Comparison of ENCODE assay signal across 15 cellular contexts in the genomic region with DNA sequence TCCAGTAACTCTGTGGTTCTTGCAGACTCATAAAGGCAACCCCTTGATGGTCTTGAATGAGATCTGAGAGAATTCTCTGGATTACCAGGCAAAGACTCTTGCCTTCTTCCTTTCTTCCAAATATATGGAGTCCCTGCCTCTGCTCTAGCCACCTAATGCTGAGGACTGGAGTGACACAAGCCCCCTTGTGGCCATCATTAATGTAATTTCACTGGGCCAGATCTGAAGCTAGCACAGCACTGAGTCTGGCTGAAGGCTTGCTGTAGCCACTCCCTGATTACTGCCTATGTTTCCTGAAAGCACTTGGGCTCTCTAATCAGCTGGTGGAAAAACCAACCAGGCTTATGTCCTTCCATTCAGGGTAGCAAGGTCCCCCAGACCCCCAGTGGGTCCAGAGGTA.
A peak's percentile ranks its signal among the peaks of the same experiment; 100 is the strongest.
DNase-seq lines count a peak whose midpoint lies in the region; ATAC-seq and TF ChIP-seq lines count a peak whose summit lies in the region.
"Had no signal": no experiment of that assay in that cellular context is flagged by ENCODE, and none has a peak within 500 bp of the region (broad histone marks: within the 10 kb centered on the region; RNA-seq: fewer than 3 reads in every experiment).

No MANE protein-coding gene starts in this region.

- H3K27me3 ChIP-seq in WERI-Rb-1 (ENCODE audit: insufficient read depth, low read depth, severe bottlenecking): no peaks in the 10 kb centered on the region
- H3K27me3 ChIP-seq in mesendoderm (ENCODE audit: insufficient read depth, low read length, poor library complexity): no peaks in the 10 kb centered on the region
- H3K27me3 ChIP-seq: dorsolateral prefrontal cortex, gastrocnemius medialis had no signal

- H2BK15ac ChIP-seq in mesendoderm (replicated peaks; ENCODE audit: low read depth): no peak overlapping the region

- H3K9ac ChIP-seq in mesendoderm (ENCODE audit: low read length): no peak overlapping the region

- no peak overlapping the region for H4K8ac ChIP-seq in mesendoderm (ENCODE audit: low read depth, low read length)

- H3K18ac ChIP-seq in mesendoderm (ENCODE audit: low read length): no peak overlapping the region

- H2BK5ac ChIP-seq in mesendoderm (ENCODE audit: low read length): no peak overlapping the region

- no peak overlapping the region for H4K5ac ChIP-seq in mesendoderm (ENCODE audit: low read length)

- peak; percentile 47 for ATAC-seq in GM19397 (IDR thresholded peaks at IDR 0.05; ENCODE audit: unreplicated experiment)
- ATAC-seq: gastrocnemius medialis, lower lobe of right lung had no signal

- H3K9me3 ChIP-seq in WERI-Rb-1 (ENCODE audit: severe bottlenecking): no peaks in the 10 kb centered on the region
- H3K9me3 ChIP-seq: gastrocnemius medialis, lower lobe of right lung had no signal

- H3K79me1 ChIP-seq in mesendoderm (ENCODE audit: low read length): no peaks in the 10 kb centered on the region

- no peaks in the 10 kb centered on the region for H3K79me2 ChIP-seq in mesendoderm (ENCODE audit: control insufficient read depth, insufficient read depth, low read length)

- DNase-seq in WERI-Rb-1: peak; percentile 16
- peak; percentile 12 for DNase-seq in left kidney (ENCODE audit: low read depth, low spot score)
- DNase-seq in HCEC 1CT: no peak
- DNase-seq in stimulated activated CD4-positive, alpha-beta T cell treated with anti-CD3 and anti-CD28 coated beads, Interleukin-2, amount 100 ng/mL, for 48 hours: no peak
- DNase-seq in mesendoderm: no peak
- DNase-seq: activated CD4-positive, alpha-beta T cell treated with anti-CD3 and anti-CD28 coated beads for 1 hour; activated T-cell treated with anti-CD3 and anti-CD28 coated beads, Interleukin-2, amount 50 U/mL, for 48 hours; dorsolateral prefrontal cortex; gastrocnemius medialis; lower lobe of right lung; NCI-H510A treated with DMSO at 0.1 percent for 48 hours; occipital lobe had no signal

- H3K4ac ChIP-seq in mesendoderm (ENCODE audit: low read depth, low read length): no peak overlapping the region

- H3K4me3 ChIP-seq in WERI-Rb-1 (ENCODE audit: low read depth, low read length): no peak overlapping the region
- H3K4me3 ChIP-seq in mesendoderm (ENCODE audit: low read length): no peak overlapping the region
- H3K4me3 ChIP-seq: dorsolateral prefrontal cortex, gastrocnemius medialis, lower lobe of right lung, SK-N-MC had no signal

- no peak overlapping the region for H2AK5ac ChIP-seq in mesendoderm (ENCODE audit: low read length)

- H3K36me3 ChIP-seq in WERI-Rb-1: no peaks in the 10 kb centered on the region
- no peaks in the 10 kb centered on the region for H3K36me3 ChIP-seq in mesendoderm (ENCODE audit: control insufficient read depth, insufficient read depth, low read length)
- H3K36me3 ChIP-seq: gastrocnemius medialis, lower lobe of right lung had no signal

- H2BK120ac ChIP-seq in mesendoderm (ENCODE audit: low read depth, low read length): no peak overlapping the region

- no peak overlapping the region for H3K27ac ChIP-seq in WERI-Rb-1
- H3K27ac ChIP-seq in mesendoderm (ENCODE audit: low read depth, low read length): no peak overlapping the region
- H3K27ac ChIP-seq: dorsolateral prefrontal cortex, gastrocnemius medialis, lower lobe of right lung, SK-N-MC had no signal

- no peak overlapping the region for H3K4me2 ChIP-seq in mesendoderm (ENCODE audit: low read length)

- peak; percentile 26; the same call in 1 of the 2 replicates for TF ChIP-seq CTCF in LNCAP (IDR thresholded peaks at IDR 0.05)
- 0 out of 2 replicates have a peak, but pooled peaks have one; percentile 20 for TF ChIP-seq CTCF in WERI-Rb-1 (IDR thresholded peaks at IDR 0.05; ENCODE audit: low read depth, low read length)

- no peaks in the 10 kb centered on the region for H3K4me1 ChIP-seq in mesendoderm (ENCODE audit: control insufficient read depth, low read depth, low read length)
- H3K4me1 ChIP-seq: gastrocnemius medialis, lower lobe of right lung had no signal

- no peak overlapping the region for H3K56ac ChIP-seq in mesendoderm (ENCODE audit: low read length)

- no peak overlapping the region for H3K23ac ChIP-seq in mesendoderm (ENCODE audit: low read length)

Comparison
In these comparisons a context has a peak if more than half of its experiments do, and no peak if none do; other contexts are left out.
1. DNase-seq: peak in WERI-Rb-1 (single experiment) and left kidney (single experiment); none in HCEC 1CT (single experiment), stimulated activated CD4-positive, alpha-beta T cell treated with anti-CD3 and anti-CD28 coated beads, Interleukin-2, amount 100 ng/mL, for 48 hours (0 of 2) and mesendoderm (single experiment).